16 cellular contexts compared by ENCODE assay signal in the genomic region with DNA sequence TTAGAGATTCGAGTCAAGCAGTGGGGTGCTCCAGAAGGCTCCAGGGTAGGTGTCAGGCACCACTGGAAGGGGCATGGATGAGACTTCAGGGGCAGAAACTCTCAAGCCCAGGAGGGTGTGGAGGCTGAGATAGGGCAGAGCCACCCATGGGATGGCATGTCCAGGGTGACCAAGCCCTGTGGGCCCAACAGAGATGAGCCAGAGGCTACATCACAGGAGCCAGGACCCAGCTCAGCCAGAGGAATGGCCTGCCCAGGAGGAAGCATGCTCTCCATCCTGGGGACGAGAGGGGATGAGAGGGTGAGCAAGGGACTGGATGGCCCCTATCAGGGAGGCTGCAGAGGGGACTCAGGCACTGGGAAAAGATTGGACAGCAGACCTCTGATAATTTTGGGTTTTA. TPM values are rescaled to one million over a fixed set of nuclear protein-coding genes. Genes with fewer than 3 reads are reported as not detected.
A peak's percentile ranks its signal among the peaks of the same experiment; 100 is the strongest.
DNase-seq lines count a peak whose midpoint lies in the region; ATAC-seq and TF ChIP-seq lines count a peak whose summit lies in the region.
"Had no signal": no experiment of that assay in that cellular context is flagged by ENCODE, and none has a peak within 500 bp of the region (broad histone marks: within the 10 kb centered on the region; RNA-seq: fewer than 3 reads in every experiment).

No MANE protein-coding gene starts in this region.

- no peak for TF ChIP-seq POLR2A in vagina (IDR thresholded peaks at IDR 0.05)

- H3K4me1 ChIP-seq in BLaER1: peaks cover 35% of the 10 kb centered on the region
- H3K4me1 ChIP-seq in trophoblast cell (ENCODE audit: control insufficient read depth in 1 of 2, insufficient read depth in 2 of 2, low read length in 2 of 2): peaks cover 19 to 28% of the 10 kb centered on the region in 2 experiments
- H3K4me1 ChIP-seq in BE2C: peaks cover 6% of the 10 kb centered on the region; the same call in 1 of the 2 replicates
- H3K4me1 ChIP-seq in vagina: no peaks in the 10 kb centered on the region

- peak overlapping the region; percentile 77 for H3K4me2 ChIP-seq in BLaER1
- H3K4me2 ChIP-seq in trophoblast cell (ENCODE audit: low read length): no peak overlapping the region

- no CpG with 5 or more reads among the region's 2 CpGs for WGBS in trophoblast cell (ENCODE audit: extremely low coverage, insufficient coverage, insufficient read length)

- no peaks in the 10 kb centered on the region for H4K20me1 ChIP-seq in BLaER1

- no peak for TF ChIP-seq CTCF in BE2C (IDR thresholded peaks at IDR 0.05; ENCODE audit: low read depth, low read length)
- TF ChIP-seq CTCF in vagina (IDR thresholded peaks at IDR 0.05): no peak

- no peak overlapping the region for H4K91ac ChIP-seq in trophoblast cell (ENCODE audit: low read depth, low read length)

- no peak overlapping the region for H2AFZ ChIP-seq in trophoblast cell (ENCODE audit: insufficient read depth, low read length, poor library complexity)
- H2AFZ ChIP-seq: GM23248 had no signal

- no peak overlapping the region for H3K14ac ChIP-seq in trophoblast cell (ENCODE audit: low read length)

- H4K12ac ChIP-seq in trophoblast cell (ENCODE audit: low read depth, low read length): no peak overlapping the region

- H2BK5ac ChIP-seq in trophoblast cell (ENCODE audit: low read depth, low read length, poor library complexity): no peak overlapping the region

- H3K18ac ChIP-seq in trophoblast cell (ENCODE audit: low read length): no peak overlapping the region

- H3K27me3 ChIP-seq in BLaER1: no peaks in the 10 kb centered on the region
- H3K27me3 ChIP-seq in layer of hippocampus (ENCODE audit: control insufficient read depth, insufficient read depth, low read length): no peaks in the 10 kb centered on the region
- H3K27me3 ChIP-seq in trophoblast cell (ENCODE audit: insufficient read depth, low read length): no peaks in the 10 kb centered on the region
- no peaks in the 10 kb centered on the region for H3K27me3 ChIP-seq in BE2C
- no peaks in the 10 kb centered on the region for H3K27me3 ChIP-seq in vagina

- no peak overlapping the region for H3K9ac ChIP-seq in BLaER1
- no peak overlapping the region for H3K9ac ChIP-seq in trophoblast cell (ENCODE audit: low read length)
- H3K9ac ChIP-seq: GM23248 had no signal

- H3K79me1 ChIP-seq in trophoblast cell (ENCODE audit: low read length): peaks cover 4% of the 10 kb centered on the region

- H3K9me3 ChIP-seq in BLaER1 (no peaks in the 10 kb centered on the region), trophoblast cell (ENCODE audit: insufficient read depth, low read depth, low read length) (no peaks in the 10 kb centered on the region), BE2C (no peaks in the 10 kb centered on the region), vagina (no peaks in the 10 kb centered on the region)

- no peak overlapping the region for H3K23ac ChIP-seq in trophoblast cell (ENCODE audit: low read length)

- H2BK120ac ChIP-seq in trophoblast cell (ENCODE audit: insufficient read depth, low read length, poor library complexity): no peak overlapping the region

- DNase-seq in cardiac septum (ENCODE audit: low spot score) (peak; percentile 74), Right ventricle myocardium superior (no peak), trophoblast cell (no peak), BE2C (no peak), vagina (ENCODE audit: extremely low spot score in 2 of 2) (no peak)
- DNase-seq: C1 segment of cervical spinal cord; Calu3; CD4-positive, alpha-beta T cell; DMS 273 treated with DMSO at 0.1 percent for 48 hours; GM23248 had no signal

- intact Hi-C loops in cardiac septum (cut with DNase I) (no loop called here), Right ventricle myocardium superior (cut with DNase I) (no loop called here), vagina (cut with DNase I) (no loop called here)

- ATAC-seq in Right ventricle myocardium superior (ENCODE audit: poor library complexity) (no peak), GM19463 (IDR thresholded peaks at IDR 0.05; ENCODE audit: unreplicated experiment) (no peak)
- ATAC-seq: HCT116 had no signal

- no peak overlapping the region for H3K4me3 ChIP-seq in BLaER1
- no peak overlapping the region for H3K4me3 ChIP-seq in trophoblast cell (ENCODE audit: low read depth, low read length)
- H3K4me3 ChIP-seq in BE2C (ENCODE audit: low read depth, low read length): no peak overlapping the region
- no peak overlapping the region for H3K4me3 ChIP-seq in vagina
- H3K4me3 ChIP-seq: GM23248 had no signal

- H2AK5ac ChIP-seq in trophoblast cell (ENCODE audit: low read length): peak overlapping the region; percentile 5

- H3K4ac ChIP-seq in trophoblast cell (ENCODE audit: low read depth, low read length): no peak overlapping the region

- H3K79me2 ChIP-seq in trophoblast cell (ENCODE audit: control insufficient read depth, insufficient read depth, low read length, poor library complexity): no peaks in the 10 kb centered on the region

- H3K36me3 ChIP-seq in BLaER1: no peaks in the 10 kb centered on the region
- H3K36me3 ChIP-seq in trophoblast cell (ENCODE audit: control insufficient read depth in 1 of 2, insufficient read depth in 2 of 2, low read length in 2 of 2): no peaks in the 10 kb centered on the region
- no peaks in the 10 kb centered on the region for H3K36me3 ChIP-seq in BE2C
- no peaks in the 10 kb centered on the region for H3K36me3 ChIP-seq in vagina

- H3K27ac ChIP-seq in BLaER1: no peak overlapping the region
- H3K27ac ChIP-seq in layer of hippocampus (ENCODE audit: low read depth, low read length): peak overlapping the region; percentile 36
- no peak overlapping the region for H3K27ac ChIP-seq in trophoblast cell (ENCODE audit: low read depth, low read length)
- H3K27ac ChIP-seq in vagina: no peak overlapping the region
- H3K27ac ChIP-seq: 22Rv1, GM23248 had no signal

- H4K8ac ChIP-seq in trophoblast cell (ENCODE audit: low read depth, low read length): no peak overlapping the region

- no peak overlapping the region for H2BK12ac ChIP-seq in trophoblast cell (ENCODE audit: low read length)

RNA-seq across cellular contexts. Expression of a gene that starts 42.8 kb away (rescaled TPM):
- total RNA-seq in cardiac septum (14.3 TPM), Right ventricle myocardium superior (28.2 TPM), vagina (55.5 TPM)
- 3.4 and 4.6 TPM in 2 replicates for polyA plus RNA-seq in trophoblast cell (2013)
- polyA plus RNA-seq in BE2C (2012; ENCODE audit: insufficient read depth, insufficient read length, low read depth): 1.3 TPM
- total RNA-seq: CD4-positive, alpha-beta T cell; GM23248 had no signal
- polyA plus RNA-seq: GM23248 had no signal

RNA-seq across cellular contexts. Expression of a gene that starts 46.9 kb away (rescaled TPM):
- 0.08 TPM for total RNA-seq in cardiac septum
- total RNA-seq in Right ventricle myocardium superior: 0.11 TPM
- 0.33 and 0.50 TPM in 2 replicates for polyA plus RNA-seq in trophoblast cell (2013)
- 47.4 TPM for polyA plus RNA-seq in BE2C (2012; ENCODE audit: insufficient read depth, insufficient read length, low read depth)
- total RNA-seq in vagina: 1.7 TPM
- total RNA-seq: Calu3, Daoy, GM23248 had no signal
- polyA plus RNA-seq: GM23248 had no signal
